Comparison of ENCODE assay signal across 14 cellular contexts in the genomic region with DNA sequence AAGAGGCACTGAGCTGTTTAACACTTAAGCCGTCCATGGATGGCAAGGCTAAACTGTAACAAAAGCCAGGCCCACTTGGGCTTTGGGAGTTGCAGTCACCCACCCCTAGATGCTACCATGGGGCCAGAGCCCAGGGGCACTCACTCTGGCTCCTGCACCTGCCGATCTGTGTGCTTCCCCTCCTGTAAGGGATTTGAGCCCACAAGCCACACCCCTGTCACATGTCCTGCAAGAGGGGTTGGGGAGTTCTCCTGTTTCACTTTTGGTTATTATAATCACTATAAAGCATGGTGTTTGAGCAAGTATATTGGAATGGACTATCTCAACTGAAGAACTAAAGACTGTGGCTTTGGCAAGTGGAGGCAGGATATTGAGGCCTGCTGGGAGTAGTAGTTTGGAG. TPM values are rescaled to one million over a fixed set of nuclear protein-coding genes. Genes with fewer than 3 reads are reported as not detected.
A peak's percentile ranks its signal among the peaks of the same experiment; 100 is the strongest.
DNase-seq lines count a peak whose midpoint lies in the region; ATAC-seq, FAIRE-seq and TF ChIP-seq lines count a peak whose summit lies in the region.
"Had no signal": no experiment of that assay in that cellular context is flagged by ENCODE, and none has a peak within 500 bp of the region (broad histone marks: within the 10 kb centered on the region; RNA-seq: fewer than 3 reads in every experiment).

No MANE protein-coding gene starts in this region.

- TF ChIP-seq CTCF in D721Med (IDR thresholded peaks at IDR 0.05; ENCODE audit: insufficient read depth, missing control alignments) (no peak), endothelial cell (IDR thresholded peaks at IDR 0.05; ENCODE audit: unreplicated experiment) (no peak), foreskin fibroblast (IDR thresholded peaks at IDR 0.05; ENCODE audit: low read depth, low read length) (no peak)

- H3K36me3 Mint-ChIP-seq in activated naive CD8-positive, alpha-beta T cell treated with anti-CD3 and anti-CD28 coated beads, Interleukin-2, amount 10 ng/mL, durations not matched to agents 7 days and 5 days = no peaks in the 10 kb centered on the region
- no peaks in the 10 kb centered on the region for H3K36me3 Mint-ChIP-seq in activated naive CD8-positive, alpha-beta T cell treated with anti-CD3 and anti-CD28 coated beads, Interleukin-2, amount 50 U/mL, for 24 hours (ENCODE audit: low read depth)
- no peaks in the 10 kb centered on the region for H3K36me3 Mint-ChIP-seq in endothelial cell (ENCODE audit: low read depth, unreplicated experiment)
- H3K36me3 Mint-ChIP-seq: naive thymus-derived CD4-positive, alpha-beta T cell had no signal

- H3K4me1 Mint-ChIP-seq in activated naive CD8-positive, alpha-beta T cell treated with anti-CD3 and anti-CD28 coated beads, Interleukin-2, amount 10 ng/mL, durations not matched to agents 7 days and 5 days = peaks cover 12% of the 10 kb centered on the region
- peaks cover 2% of the 10 kb centered on the region for H3K4me1 Mint-ChIP-seq in activated naive CD8-positive, alpha-beta T cell treated with anti-CD3 and anti-CD28 coated beads, Interleukin-2, amount 50 U/mL, for 24 hours
- H3K4me1 Mint-ChIP-seq in endothelial cell (ENCODE audit: unreplicated experiment) = no peaks in the 10 kb centered on the region

- POLR2A ChIA-PET in activated naive CD8-positive, alpha-beta T cell treated with anti-CD3 and anti-CD28 coated beads, Interleukin-2, amount 10 ng/mL, durations not matched to agents 7 days and 5 days (lab: Charles Lee) = no interaction called here

- no peak for TF ChIP-seq EP300 in Ishikawa (IDR thresholded peaks at IDR 0.05; ENCODE audit: borderline replicate concordance)

- H3K4me3 ChIP-seq in foreskin fibroblast (ENCODE audit: low read depth in 1 of 2, low read length in 2 of 2) = no peak overlapping the region
- H3K4me3 ChIP-seq: tibial nerve had no signal

- no peak for TF ChIP-seq RAD21 in Ishikawa (IDR thresholded peaks at IDR 0.05; ENCODE audit: low read depth)

- peak; percentile 63 for ATAC-seq in activated naive CD8-positive, alpha-beta T cell treated with anti-CD3 and anti-CD28 coated beads, Interleukin-2, amount 10 ng/mL, durations not matched to agents 7 days and 5 days (ENCODE audit: low read depth)
- no peak for ATAC-seq in activated naive CD8-positive, alpha-beta T cell treated with anti-CD3 and anti-CD28 coated beads, Interleukin-2, amount 50 U/mL, for 24 hours
- ATAC-seq in HG02588 (IDR thresholded peaks at IDR 0.05; ENCODE audit: unreplicated experiment) = peak; percentile 60
- ATAC-seq: naive thymus-derived CD4-positive, alpha-beta T cell had no signal

- H3K27me3 Mint-ChIP-seq in activated naive CD8-positive, alpha-beta T cell treated with anti-CD3 and anti-CD28 coated beads, Interleukin-2, amount 10 ng/mL, durations not matched to agents 7 days and 5 days = peaks cover 11% of the 10 kb centered on the region
- H3K27me3 Mint-ChIP-seq in activated naive CD8-positive, alpha-beta T cell treated with anti-CD3 and anti-CD28 coated beads, Interleukin-2, amount 50 U/mL, for 24 hours = no peaks in the 10 kb centered on the region
- no peaks in the 10 kb centered on the region for H3K27me3 Mint-ChIP-seq in endothelial cell (ENCODE audit: unreplicated experiment)

- FAIRE-seq in D721Med (lab: Jason Lieb, UNC) = no peak

- DNase-seq in activated naive CD8-positive, alpha-beta T cell treated with anti-CD3 and anti-CD28 coated beads, Interleukin-2, amount 10 ng/mL, durations not matched to agents 7 days and 5 days = no peak
- no peak for DNase-seq in activated naive CD8-positive, alpha-beta T cell treated with anti-CD3 and anti-CD28 coated beads, Interleukin-2, amount 50 U/mL, for 24 hours
- DNase-seq in D721Med (ENCODE audit: insufficient read length, low spot score) = no peak
- no peak for DNase-seq in stimulated activated CD4-positive, alpha-beta T cell treated with anti-CD3 and anti-CD28 coated beads, Interleukin-12 subunit alpha, Interleukin-12 subunit beta, amount 100 ng/mL, for 4 hours
- DNase-seq in endothelial cell (ENCODE audit: low spot score) = no peak
- DNase-seq in foreskin fibroblast = no peak
- DNase-seq: activated T-cell treated with anti-CD3 and anti-CD28 coated beads for 4 hours; DMS79; naive thymus-derived CD4-positive, alpha-beta T cell; NCI-H446 treated with DMSO at 0.1 percent for 48 hours had no signal

- H3K9me3 Mint-ChIP-seq in activated naive CD8-positive, alpha-beta T cell treated with anti-CD3 and anti-CD28 coated beads, Interleukin-2, amount 10 ng/mL, durations not matched to agents 7 days and 5 days = no peaks in the 10 kb centered on the region
- H3K9me3 Mint-ChIP-seq in activated naive CD8-positive, alpha-beta T cell treated with anti-CD3 and anti-CD28 coated beads, Interleukin-2, amount 50 U/mL, for 24 hours = no peaks in the 10 kb centered on the region
- H3K9me3 Mint-ChIP-seq in endothelial cell (ENCODE audit: unreplicated experiment) = no peaks in the 10 kb centered on the region
- H3K9me3 Mint-ChIP-seq: naive thymus-derived CD4-positive, alpha-beta T cell had no signal

- peak overlapping the region; percentile 17 for H3K4me3 Mint-ChIP-seq in activated naive CD8-positive, alpha-beta T cell treated with anti-CD3 and anti-CD28 coated beads, Interleukin-2, amount 10 ng/mL, durations not matched to agents 7 days and 5 days
- H3K4me3 Mint-ChIP-seq in activated naive CD8-positive, alpha-beta T cell treated with anti-CD3 and anti-CD28 coated beads, Interleukin-2, amount 50 U/mL, for 24 hours = no peak overlapping the region
- no peak overlapping the region for H3K4me3 Mint-ChIP-seq in endothelial cell (ENCODE audit: unreplicated experiment)
- H3K4me3 Mint-ChIP-seq: naive thymus-derived CD4-positive, alpha-beta T cell had no signal

- H3K27ac Mint-ChIP-seq in activated naive CD8-positive, alpha-beta T cell treated with anti-CD3 and anti-CD28 coated beads, Interleukin-2, amount 10 ng/mL, durations not matched to agents 7 days and 5 days = no peak overlapping the region
- H3K27ac Mint-ChIP-seq in activated naive CD8-positive, alpha-beta T cell treated with anti-CD3 and anti-CD28 coated beads, Interleukin-2, amount 50 U/mL, for 24 hours = no peak overlapping the region
- no peak overlapping the region for H3K27ac Mint-ChIP-seq in endothelial cell (ENCODE audit: unreplicated experiment)

TF ChIP-seq in Ishikawa, 13 proteins besides CTCF, POLR2A, EP300 and RAD21:
- TF ChIP-seq, protein P1, sequence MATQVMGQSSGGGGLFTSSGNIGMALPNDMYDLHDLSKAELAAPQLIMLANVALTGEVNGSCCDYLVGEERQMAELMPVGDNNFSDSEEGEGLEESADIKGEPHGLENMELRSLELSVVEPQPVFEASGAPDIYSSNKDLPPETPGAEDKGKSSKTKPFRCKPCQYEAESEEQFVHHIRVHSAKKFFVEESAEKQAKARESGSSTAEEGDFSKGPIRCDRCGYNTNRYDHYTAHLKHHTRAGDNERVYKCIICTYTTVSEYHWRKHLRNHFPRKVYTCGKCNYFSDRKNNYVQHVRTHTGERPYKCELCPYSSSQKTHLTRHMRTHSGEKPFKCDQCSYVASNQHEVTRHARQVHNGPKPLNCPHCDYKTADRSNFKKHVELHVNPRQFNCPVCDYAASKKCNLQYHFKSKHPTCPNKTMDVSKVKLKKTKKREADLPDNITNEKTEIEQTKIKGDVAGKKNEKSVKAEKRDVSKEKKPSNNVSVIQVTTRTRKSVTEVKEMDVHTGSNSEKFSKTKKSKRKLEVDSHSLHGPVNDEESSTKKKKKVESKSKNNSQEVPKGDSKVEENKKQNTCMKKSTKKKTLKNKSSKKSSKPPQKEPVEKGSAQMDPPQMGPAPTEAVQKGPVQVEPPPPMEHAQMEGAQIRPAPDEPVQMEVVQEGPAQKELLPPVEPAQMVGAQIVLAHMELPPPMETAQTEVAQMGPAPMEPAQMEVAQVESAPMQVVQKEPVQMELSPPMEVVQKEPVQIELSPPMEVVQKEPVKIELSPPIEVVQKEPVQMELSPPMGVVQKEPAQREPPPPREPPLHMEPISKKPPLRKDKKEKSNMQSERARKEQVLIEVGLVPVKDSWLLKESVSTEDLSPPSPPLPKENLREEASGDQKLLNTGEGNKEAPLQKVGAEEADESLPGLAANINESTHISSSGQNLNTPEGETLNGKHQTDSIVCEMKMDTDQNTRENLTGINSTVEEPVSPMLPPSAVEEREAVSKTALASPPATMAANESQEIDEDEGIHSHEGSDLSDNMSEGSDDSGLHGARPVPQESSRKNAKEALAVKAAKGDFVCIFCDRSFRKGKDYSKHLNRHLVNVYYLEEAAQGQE (IDR thresholded peaks at IDR 0.05; ENCODE audit: low read depth) = no peak
- TF ChIP-seq, protein P2, sequence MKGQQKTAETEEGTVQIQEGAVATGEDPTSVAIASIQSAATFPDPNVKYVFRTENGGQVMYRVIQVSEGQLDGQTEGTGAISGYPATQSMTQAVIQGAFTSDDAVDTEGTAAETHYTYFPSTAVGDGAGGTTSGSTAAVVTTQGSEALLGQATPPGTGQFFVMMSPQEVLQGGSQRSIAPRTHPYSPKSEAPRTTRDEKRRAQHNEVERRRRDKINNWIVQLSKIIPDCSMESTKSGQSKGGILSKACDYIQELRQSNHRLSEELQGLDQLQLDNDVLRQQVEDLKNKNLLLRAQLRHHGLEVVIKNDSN (IDR thresholded peaks at IDR 0.05) = 0 out of 2 replicates have a peak, but pooled peaks have one; percentile 31

RNA-seq across cellular contexts. Expression of a gene that starts 14.0 kb away (rescaled TPM):
- not detected for total RNA-seq in activated naive CD8-positive, alpha-beta T cell treated with anti-CD3 and anti-CD28 coated beads, Interleukin-2, amount 10 ng/mL, durations not matched to agents 7 days and 5 days
- total RNA-seq in endothelial cell (ENCODE audit: unreplicated experiment) = not detected
- total RNA-seq: glomerular endothelial cell; naive thymus-derived CD4-positive, alpha-beta T cell; tibial nerve had no signal
